21 cellular contexts compared by ENCODE assay signal in the genomic region with DNA sequence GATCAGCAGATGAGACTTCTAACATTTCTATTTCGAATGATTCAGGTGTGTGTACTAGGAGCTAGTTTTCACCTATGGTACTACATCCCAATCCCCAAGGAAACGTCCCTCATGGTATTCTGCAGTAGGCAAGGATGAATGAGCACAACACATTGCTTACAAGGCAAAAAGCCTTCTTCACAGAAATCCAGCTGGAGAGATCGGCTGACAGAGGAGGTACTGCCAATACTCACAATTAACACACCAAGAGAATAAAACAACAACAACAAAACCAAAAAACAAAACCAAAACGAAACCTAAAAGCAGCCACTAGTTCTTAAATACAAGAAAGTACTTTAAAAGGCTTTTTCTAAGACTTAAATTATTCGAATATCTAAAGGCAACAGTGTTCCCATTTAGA.
DNase-seq lines count a peak whose midpoint lies in the region; ATAC-seq, FAIRE-seq and TF ChIP-seq lines count a peak whose summit lies in the region.
"Had no signal": no experiment of that assay in that cellular context is flagged by ENCODE, and none has a peak within 500 bp of the region (broad histone marks: within the 10 kb centered on the region; RNA-seq: fewer than 3 reads in every experiment).

No MANE protein-coding gene starts in this region.

- H3K27me3 ChIP-seq in K562 (ENCODE audit: control insufficient read depth in 2 of 2, insufficient read depth in 2 of 2, low read length in 2 of 2): no peaks in the 10 kb centered on the region
- no peaks in the 10 kb centered on the region for H3K27me3 ChIP-seq in naive thymus-derived CD4-positive, alpha-beta T cell (ENCODE audit: control insufficient read depth in 2 of 2, insufficient read depth in 2 of 2, low read length in 2 of 2)
- H3K27me3 ChIP-seq: ascending aorta, gastroesophageal sphincter, uterus had no signal

- 91% methylated on average over 5 of the region's 5 CpGs for WGBS in K562 (ENCODE audit: insufficient coverage, low coverage, missing lambda C conversion rate)

- TF ChIP-seq EP300 in K562 (IDR thresholded peaks at IDR 0.05; ENCODE audit: low read length): no peak

- H3K9me3 Mint-ChIP-seq in activated naive CD4-positive, alpha-beta T cell treated with anti-CD3 and anti-CD28 coated beads, Interleukin-2, amount 50 U/mL, for 24 hours: no peaks in the 10 kb centered on the region
- no peaks in the 10 kb centered on the region for H3K9me3 Mint-ChIP-seq in activated naive CD4-positive, alpha-beta T cell treated with anti-CD3 and anti-CD28 coated beads, Interleukin-2, amount 50 U/mL, for 72 hours
- H3K9me3 Mint-ChIP-seq in naive thymus-derived CD4-positive, alpha-beta T cell: peaks cover 0 to 3% (median 0%) of the 10 kb centered on the region in 11 donors

- intact Hi-C loops in K562 (cut with micrococcal nuclease): no loop called here
- intact Hi-C loops in naive thymus-derived CD4-positive, alpha-beta T cell (cut with micrococcal nuclease): no loop called here

- DNase-seq in activated naive CD4-positive, alpha-beta T cell treated with anti-CD3 and anti-CD28 coated beads, Interleukin-2, amount 50 U/mL, for 72 hours (ENCODE audit: low spot score in 2 of 2): no peak
- DNase-seq in K562 (ENCODE audit: extremely low read depth in 1 of 4, low spot score in 3 of 4) (no peak), superior temporal gyrus (ENCODE audit: extremely low spot score) (peak; percentile 78), NCI-H1417 treated with DMSO at 0.1 percent for 48 hours (lab: John Stamatoyannopoulos, UW) (no peak), NCI-H1930 (lab: John Stamatoyannopoulos, UW) (no peak), H4 (ENCODE audit: low spot score) (no peak)
- no peak for DNase-seq in naive thymus-derived CD4-positive, alpha-beta T cell
- DNase-seq: activated CD4-positive, alpha-beta T cell treated with anti-CD3 and anti-CD28 coated beads, Interleukin-2, amount 50 U/mL, for 48 hours; dermis blood vessel endothelial cell; NCI-H1436; NK-92 treated with Interleukin-12 subunit alpha and Interleukin-12 subunit beta, amount 100 ng/mL, for 24 hours; retina; stimulated activated CD4-positive, alpha-beta T cell treated with anti-CD3 and anti-CD28 coated beads, Interleukin-15, amount 100 ng/mL, for 24 hours; stimulated activated naive CD4-positive, alpha-beta T cell treated with Interleukin-2 at 50 U/mL for 16 hours; uterus had no signal

- H3K9ac ChIP-seq in K562 (ENCODE audit: insufficient read depth in 1 of 2, low read depth in 2 of 2, low read length in 2 of 2): no peak overlapping the region

- ATAC-seq in activated naive CD4-positive, alpha-beta T cell treated with anti-CD3 and anti-CD28 coated beads, Interleukin-2, amount 50 U/mL, for 72 hours: no peak
- no peak for ATAC-seq in K562
- ATAC-seq in naive thymus-derived CD4-positive, alpha-beta T cell: no peak
- ATAC-seq: gastroesophageal sphincter, SK-N-SH treated with all-trans-retinoic acid at 6 μM for 48 hours had no signal

- TF ChIP-seq CTCF in K562 (IDR thresholded peaks at IDR 0.05 in 2 of 3, conservative IDR thresholded peaks at IDR 0.05 in 1 of 3; ENCODE audit: insufficient read depth in 2 of 3, low read depth in 1 of 3, low read length in 3 of 3): no peak

- no peaks in the 10 kb centered on the region; a peak in 1 of 5 replicates for H3K4me1 ChIP-seq in K562 (replicated peaks in 1 of 2; ENCODE audit: control insufficient read depth in 2 of 2, insufficient read depth in 2 of 2, low read length in 2 of 2)
- H3K4me1 ChIP-seq in naive thymus-derived CD4-positive, alpha-beta T cell (ENCODE audit: control insufficient read depth in 2 of 2, insufficient read depth in 2 of 2, low read length in 2 of 2): no peaks in the 10 kb centered on the region
- H3K4me1 ChIP-seq: ascending aorta had no signal

- H3K4me3 Mint-ChIP-seq in activated naive CD4-positive, alpha-beta T cell treated with anti-CD3 and anti-CD28 coated beads, Interleukin-2, amount 50 U/mL, for 24 hours: no peak overlapping the region
- H3K4me3 Mint-ChIP-seq in naive thymus-derived CD4-positive, alpha-beta T cell: no peak overlapping the region

- H3K79me2 ChIP-seq in K562 (ENCODE audit: control insufficient read depth, insufficient read depth, low read length): peaks cover 80% of the 10 kb centered on the region

- in situ Hi-C loops in K562 (cut with MboI): no loop called here

- H3K9me3 ChIP-seq in K562 (replicated peaks; ENCODE audit: control insufficient read depth, insufficient read depth, low read depth, low read length): no peaks in the 10 kb centered on the region
- H3K9me3 ChIP-seq in naive thymus-derived CD4-positive, alpha-beta T cell (ENCODE audit: control insufficient read depth in 2 of 3, low read length in 3 of 3): no peaks in the 10 kb centered on the region
- H3K9me3 ChIP-seq: ascending aorta, gastroesophageal sphincter, uterus had no signal

- peak overlapping the region; percentile 15 for H3K27ac Mint-ChIP-seq in activated naive CD4-positive, alpha-beta T cell treated with anti-CD3 and anti-CD28 coated beads, Interleukin-2, amount 50 U/mL, for 24 hours
- H3K27ac Mint-ChIP-seq in activated naive CD4-positive, alpha-beta T cell treated with anti-CD3 and anti-CD28 coated beads, Interleukin-2, amount 50 U/mL, for 72 hours: peak overlapping the region in 1 of 2 donors; percentile 34
- peak overlapping the region in 5 of 9 donors; percentile 16 to 81 (median 43) for H3K27ac Mint-ChIP-seq in naive thymus-derived CD4-positive, alpha-beta T cell

- CTCF ChIA-PET in K562 (lab: Yijun Ruan, JAX; ENCODE audit: low intra/inter-chr PET ratio): no interaction called here
- CTCF ChIA-PET in naive thymus-derived CD4-positive, alpha-beta T cell (lab: Charles Lee): no interaction called here

- H3K27ac ChIP-seq in K562 (ENCODE audit: extremely low read depth, low read depth, low read length): no peak overlapping the region
- H3K27ac ChIP-seq in naive thymus-derived CD4-positive, alpha-beta T cell (ENCODE audit: low read depth, low read length): no peak overlapping the region
- H3K27ac ChIP-seq: ascending aorta, gastroesophageal sphincter had no signal

- no peaks in the 10 kb centered on the region; the same call in 1 of the 2 replicates for H4K20me1 ChIP-seq in K562 (replicated peaks; ENCODE audit: control insufficient read depth, insufficient read depth, low read length)

- H3K9me1 ChIP-seq in K562 (ENCODE audit: control insufficient read depth, insufficient read depth, low read length): no peaks in the 10 kb centered on the region

- peaks cover 97% of the 10 kb centered on the region for H3K36me3 ChIP-seq in K562 (ENCODE audit: control insufficient read depth, insufficient read depth, low read length)
- peaks cover 0 to 57% (median 9%) of the 10 kb centered on the region in 3 experiments for H3K36me3 ChIP-seq in naive thymus-derived CD4-positive, alpha-beta T cell (ENCODE audit: control insufficient read depth in 2 of 3, insufficient read depth in 3 of 3, low read length in 3 of 3)
- H3K36me3 ChIP-seq: uterus had no signal

- no peak overlapping the region for H3K4me3 ChIP-seq in K562
- H3K4me3 ChIP-seq in naive thymus-derived CD4-positive, alpha-beta T cell (ENCODE audit: low read length): no peak overlapping the region
- H3K4me3 ChIP-seq: ascending aorta, gastroesophageal sphincter, uterus had no signal

- no peak overlapping the region for H3K4me2 ChIP-seq in K562 (ENCODE audit: insufficient read depth, low read length)

- TF ChIP-seq POLR2A in K562 (conservative IDR thresholded peaks at IDR 0.05): 0 out of 2 replicates have a peak, but pooled peaks have one; percentile 24

- no TSS peak for BruUV-seq in K562 (replicated peaks; lab: Mats Ljungman, UMichigan)

- H3K27me3 Mint-ChIP-seq in activated naive CD4-positive, alpha-beta T cell treated with anti-CD3 and anti-CD28 coated beads, Interleukin-2, amount 50 U/mL, for 24 hours: no peaks in the 10 kb centered on the region
- H3K27me3 Mint-ChIP-seq in naive thymus-derived CD4-positive, alpha-beta T cell: no peaks in the 10 kb centered on the region

- H3K4me1 Mint-ChIP-seq in activated naive CD4-positive, alpha-beta T cell treated with anti-CD3 and anti-CD28 coated beads, Interleukin-2, amount 50 U/mL, for 24 hours: peaks cover 13% of the 10 kb centered on the region
- peaks cover 10 to 19% (median 15%) of the 10 kb centered on the region in 7 donors for H3K4me1 Mint-ChIP-seq in naive thymus-derived CD4-positive, alpha-beta T cell

- FAIRE-seq in K562 (lab: Jason Lieb, UNC): no peak
- FAIRE-seq: GM19239, HTR-8/SVneo had no signal

- peaks cover 19% of the 10 kb centered on the region for H3K36me3 Mint-ChIP-seq in activated naive CD4-positive, alpha-beta T cell treated with anti-CD3 and anti-CD28 coated beads, Interleukin-2, amount 50 U/mL, for 24 hours
- H3K36me3 Mint-ChIP-seq in activated naive CD4-positive, alpha-beta T cell treated with anti-CD3 and anti-CD28 coated beads, Interleukin-2, amount 50 U/mL, for 72 hours: peaks cover 5 to 51% of the 10 kb centered on the region in 2 donors
- peaks cover 0 to 69% (median 49%) of the 10 kb centered on the region in 5 donors for H3K36me3 Mint-ChIP-seq in naive thymus-derived CD4-positive, alpha-beta T cell

- no peak overlapping the region for H2AFZ ChIP-seq in K562 (ENCODE audit: low read depth, low read length)

- POLR2A ChIA-PET in K562 (lab: Yijun Ruan, JAX): interaction anchor here (0.7 to 0.9 kb wide), 2 partner anchors 9 to 12 kb away, joined by 3 read pairs; no protein-coding TSS in a partner anchor
- POLR2A ChIA-PET in naive thymus-derived CD4-positive, alpha-beta T cell (lab: Charles Lee): no interaction called here

- no peak for TF ChIP-seq RAD21 in K562 (CRISPR knock-in tag; conservative IDR thresholded peaks at IDR 0.05 in 1 of 2, IDR thresholded peaks at IDR 0.05 in 1 of 2)

TF ChIP-seq in K562, 482 proteins besides CTCF, POLR2A, EP300 and RAD21 (continues in another document):
- TF ChIP-seq ZNF316 (IDR thresholded peaks at IDR 0.05) (0 out of 2 replicates have a peak, but pooled peaks have one; percentile 24), RBM22 (IDR thresholded peaks at IDR 0.05; ENCODE audit: low read depth, low read length, poor library complexity, severe bottlenecking) (peak; percentile 16), POLR2B (IDR thresholded peaks at IDR 0.05; ENCODE audit: low read depth, partially characterized antibody) (peak; percentile 20)
